8 cellular contexts compared by ENCODE assay signal in genomic region chr11:69674267-69674885, GRCh38. TPM values are rescaled to one million over a fixed set of nuclear protein-coding genes. Genes with fewer than 3 reads are reported as not detected.
DNase-seq lines count a peak whose midpoint lies in the region; ATAC-seq, FAIRE-seq and TF ChIP-seq lines count a peak whose summit lies in the region.

No MANE protein-coding gene starts in this region.

- peaks cover 25% of the 10 kb centered on the region for H3K4me1 Mint-ChIP-seq in activated CD8-positive, alpha-beta memory T cell treated with anti-CD3 and anti-CD28 coated beads, Interleukin-2, amount 10 ng/mL, durations not matched to agents 7 days and 5 days
- H3K4me1 Mint-ChIP-seq in chondrocyte (ENCODE audit: low read depth), result peaks cover 29% of the 10 kb centered on the region

- TF ChIP-seq POLR2A in thyroid gland (IDR thresholded peaks at IDR 0.05), result no peak

- no peak for ATAC-seq in activated CD8-positive, alpha-beta memory T cell treated with anti-CD3 and anti-CD28 coated beads, Interleukin-2, amount 10 ng/mL, durations not matched to agents 7 days and 5 days
- ATAC-seq in lung (ENCODE audit: insufficient read depth, low FRiP score), result peak; percentile 6

- FAIRE-seq in RCC 7860 (lab: Jason Lieb, UNC), result no peak

- WGBS in lung, 2 donors, result 17 to 25% methylated on average over 18 of the region's 18 CpGs
- 22 to 27% methylated on average over 13 to 18 of the region's 18 CpGs for WGBS in thyroid gland, 2 donors

- peak overlapping the region; percentile 79 for H3K27ac Mint-ChIP-seq in activated CD8-positive, alpha-beta memory T cell treated with anti-CD3 and anti-CD28 coated beads, Interleukin-2, amount 10 ng/mL, durations not matched to agents 7 days and 5 days
- H3K27ac Mint-ChIP-seq in chondrocyte (ENCODE audit: unreplicated experiment), result peak overlapping the region; percentile 95

- H3K27me3 Mint-ChIP-seq in activated CD8-positive, alpha-beta memory T cell treated with anti-CD3 and anti-CD28 coated beads, Interleukin-2, amount 10 ng/mL, durations not matched to agents 7 days and 5 days, result peaks cover 2% of the 10 kb centered on the region
- H3K27me3 Mint-ChIP-seq in chondrocyte (ENCODE audit: low read depth), result no peaks in the 10 kb centered on the region

- H3K27ac ChIP-seq in lung (ENCODE audit: low read depth in 1 of 2, low read length in 1 of 2) (peak overlapping the region; percentile 74 to 94), thyroid gland (peak overlapping the region in 2 of 3 donors; percentile 63 to 84)

- no peak for DNase-seq in activated CD8-positive, alpha-beta memory T cell treated with anti-CD3 and anti-CD28 coated beads, Interleukin-2, amount 10 ng/mL, durations not matched to agents 7 days and 5 days
- no peak for DNase-seq in activated CD8-positive, alpha-beta memory T cell treated with anti-CD3 and anti-CD28 coated beads for 24 hours
- DNase-seq in RCC 7860 (ENCODE audit: low spot score) (peak; percentile 15), chondrocyte (ENCODE audit: low spot score) (no peak), lung (ENCODE audit: low spot score) (no peak), thyroid gland (peak; percentile 14 to 22), NCI-H1930 (lab: John Stamatoyannopoulos, UW) (no peak), T-helper 9 cell (no peak)

- H3K36me3 Mint-ChIP-seq in activated CD8-positive, alpha-beta memory T cell treated with anti-CD3 and anti-CD28 coated beads, Interleukin-2, amount 10 ng/mL, durations not matched to agents 7 days and 5 days, result peaks cover 5% of the 10 kb centered on the region
- peaks cover 3% of the 10 kb centered on the region for H3K36me3 Mint-ChIP-seq in chondrocyte (ENCODE audit: low read depth)

- H3K4me1 ChIP-seq in lung (ENCODE audit: control insufficient read depth in 2 of 2, insufficient read depth in 2 of 2, low read length in 2 of 2), result peaks cover 4 to 5% of the 10 kb centered on the region in 2 donors
- peaks cover 11 to 21% of the 10 kb centered on the region in 2 donors for H3K4me1 ChIP-seq in thyroid gland

- intact Hi-C loops in thyroid gland (cut with DNase I), result no loop called here

- H3K27me3 ChIP-seq in lung (ENCODE audit: control insufficient read depth, insufficient read depth) (no peaks in the 10 kb centered on the region), thyroid gland (no peaks in the 10 kb centered on the region)

- CTCF ChIA-PET in activated CD8-positive, alpha-beta memory T cell treated with anti-CD3 and anti-CD28 coated beads, Interleukin-2, amount 10 ng/mL, durations not matched to agents 7 days and 5 days (lab: Charles Lee), result interaction anchor here (0.9 to 1.8 kb wide), 5 partner anchors 12 to 522 kb away, joined by 3 to 7 read pairs (median 3); no protein-coding TSS in a partner anchor

- H3K36me3 ChIP-seq in lung (ENCODE audit: control insufficient read depth in 2 of 2, insufficient read depth in 2 of 2, low read length in 2 of 2) (peaks cover 0 to 9% of the 10 kb centered on the region in 2 donors), thyroid gland (peaks cover 5 to 8% of the 10 kb centered on the region in 2 donors)

- peak overlapping the region; percentile 89 for H3K4me3 Mint-ChIP-seq in activated CD8-positive, alpha-beta memory T cell treated with anti-CD3 and anti-CD28 coated beads, Interleukin-2, amount 10 ng/mL, durations not matched to agents 7 days and 5 days
- H3K4me3 Mint-ChIP-seq in chondrocyte (ENCODE audit: unreplicated experiment), result peak overlapping the region; percentile 91

- no peak for TF ChIP-seq CTCF in chondrocyte (IDR thresholded peaks at IDR 0.05)
- no peak for TF ChIP-seq CTCF in lung (IDR thresholded peaks at IDR 0.05; ENCODE audit: control extremely low read depth, extremely low read depth)
- no peak for TF ChIP-seq CTCF in thyroid gland (IDR thresholded peaks at IDR 0.05)

- H3K4me3 ChIP-seq in lung (peak overlapping the region; percentile 82), thyroid gland (replicated peaks in 1 of 3) (peak overlapping the region; percentile 30 to 73 (median 72))

- H3K9me3 Mint-ChIP-seq in activated CD8-positive, alpha-beta memory T cell treated with anti-CD3 and anti-CD28 coated beads, Interleukin-2, amount 10 ng/mL, durations not matched to agents 7 days and 5 days (ENCODE audit: low read depth), result no peaks in the 10 kb centered on the region
- no peaks in the 10 kb centered on the region for H3K9me3 Mint-ChIP-seq in chondrocyte (ENCODE audit: low read depth)

- H3K9me3 ChIP-seq in lung (ENCODE audit: control insufficient read depth in 2 of 2, insufficient read depth in 1 of 2, low read length in 1 of 2) (no peaks in the 10 kb centered on the region), thyroid gland (no peaks in the 10 kb centered on the region)

RNA-seq across cellular contexts. Expression of gene LTO1, which starts 0.8 kb away (rescaled TPM):
- total RNA-seq in activated CD8-positive, alpha-beta memory T cell treated with anti-CD3 and anti-CD28 coated beads, Interleukin-2, amount 10 ng/mL, durations not matched to agents 7 days and 5 days, result 10 to 100 TPM; 24.0 to 26.3 TPM
- total RNA-seq in chondrocyte (15.5 to 21.9 TPM (median 16.2 TPM) in 3 replicates), lung (10 to 100 TPM; 12.4 to 25.9 TPM), thyroid gland (10 to 100 TPM; 23.5 to 40.0 (median 26.9) TPM)
- polyA plus RNA-seq in lung, result 10 to 100 TPM; 12.8 to 27.5 TPM

RNA-seq across cellular contexts. Expression of gene FGF19, which starts 29.4 kb away (rescaled TPM):
- not detected for total RNA-seq in activated CD8-positive, alpha-beta memory T cell treated with anti-CD3 and anti-CD28 coated beads, Interleukin-2, amount 10 ng/mL, durations not matched to agents 7 days and 5 days
- total RNA-seq in chondrocyte (not detected in 3 replicates), lung (under 1 TPM in 1 of 2 donors, not detected in 1; 0.09 TPM), thyroid gland (not detected)
- not detected for polyA plus RNA-seq in lung

RNA-seq across cellular contexts. Expression of gene CCND1, which starts 33.4 kb away (rescaled TPM):
- 1 to 10 TPM in 1 of 2 experiments, not detected in 1; 1.7 TPM for total RNA-seq in activated CD8-positive, alpha-beta memory T cell treated with anti-CD3 and anti-CD28 coated beads, Interleukin-2, amount 10 ng/mL, durations not matched to agents 7 days and 5 days
- total RNA-seq in chondrocyte, result 129 to 300 TPM (median 130 TPM) in 3 replicates
- 100 to 1,000 TPM; 101 to 190 TPM for total RNA-seq in lung
- polyA plus RNA-seq in lung, result 10 to 100 TPM; 32.1 to 67.5 TPM
- total RNA-seq in thyroid gland, result 100 to 1,000 TPM in 1 of 4 donors, 10 to 100 TPM in 3; 55.1 to 110 (median 94.6) TPM

Comparison
In these comparisons a context has a peak if more than half of its experiments do, and no peak if none do; other contexts are left out.
1. DNase-seq: peak in RCC 7860 (single experiment) and thyroid gland (2 of 2); none in activated CD8-positive, alpha-beta memory T cell treated with anti-CD3 and anti-CD28 coated beads, Interleukin-2, amount 10 ng/mL, durations not matched to agents 7 days and 5 days (single experiment), activated CD8-positive, alpha-beta memory T cell treated with anti-CD3 and anti-CD28 coated beads for 24 hours (single experiment), chondrocyte (single experiment), lung (single experiment), NCI-H1930 (0 of 2) and T-helper 9 cell (single experiment).
2. RNA of gene CCND1, which starts 33.4 kb away (total RNA-seq): 101 to 190 TPM in lung, 129 to 300 TPM in chondrocyte and 55.1 to 110 TPM in thyroid gland; 1.7 TPM in activated CD8-positive, alpha-beta memory T cell treated with anti-CD3 and anti-CD28 coated beads, Interleukin-2, amount 10 ng/mL, durations not matched to agents 7 days and 5 days; every median in the first group is over 10 times any median in the second.